10 cellular contexts compared by ENCODE assay signal in the genomic region with DNA sequence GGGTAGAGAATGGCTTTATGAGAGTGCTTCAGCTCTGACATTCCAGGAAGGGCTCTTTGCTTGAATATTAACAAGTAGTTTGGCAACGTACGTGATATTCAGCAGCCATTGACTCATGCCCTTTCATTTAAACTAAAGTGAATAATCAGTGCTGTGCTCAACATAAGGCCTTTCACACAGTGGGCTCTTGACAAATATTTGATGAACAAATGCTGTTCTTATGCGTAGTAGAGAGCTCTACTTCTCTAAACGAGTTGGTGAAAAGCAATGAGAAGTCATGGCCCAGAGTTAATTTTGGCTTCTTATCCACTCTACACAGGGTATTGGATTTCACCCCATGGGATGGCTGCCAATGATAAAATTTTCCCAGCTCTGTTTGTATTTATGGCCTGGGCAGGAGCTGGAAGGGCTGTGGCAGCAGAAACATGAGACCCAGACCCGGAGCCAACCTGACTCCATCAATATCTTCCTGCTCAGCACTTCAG.
DNase-seq lines count a peak whose midpoint lies in the region; ATAC-seq and TF ChIP-seq lines count a peak whose summit lies in the region.
"Had no signal": no experiment of that assay in that cellular context is flagged by ENCODE, and none has a peak within 500 bp of the region (broad histone marks: within the 10 kb centered on the region; RNA-seq: fewer than 3 reads in every experiment).

No MANE protein-coding gene starts in this region.

- no peak for TF ChIP-seq POLR2A in body of pancreas (IDR thresholded peaks at IDR 0.05)

- peak; percentile 68 for DNase-seq in Calu3
- DNase-seq in NCI-H1694 (lab: John Stamatoyannopoulos, UW), result peak; percentile 70
- DNase-seq in body of pancreas, result peak; percentile 33 to 74 (median 60)
- DNase-seq in left lung, result peak in 1 of 2 donors; percentile 36
- no peak for DNase-seq in mesenteric fat pad (ENCODE audit: low spot score)
- no peak for DNase-seq in midbrain (lab: John Stamatoyannopoulos, UW)
- DNase-seq in cerebellar nuclear complex (lab: John Stamatoyannopoulos, UW), result no peak
- DNase-seq: CD4-positive, alpha-beta memory T cell had no signal

- H3K27ac Mint-ChIP-seq in Calu3 (ENCODE audit: unreplicated experiment), result peak overlapping the region; percentile 75
- H3K27ac Mint-ChIP-seq: CD4-positive, alpha-beta memory T cell; type B pancreatic cell had no signal

- peak overlapping the region; percentile 32 for H3K4me3 Mint-ChIP-seq in Calu3 (ENCODE audit: low read depth, unreplicated experiment)
- H3K4me3 Mint-ChIP-seq: CD4-positive, alpha-beta memory T cell; type B pancreatic cell had no signal

- intact Hi-C loops in Calu3 (cut with micrococcal nuclease; ENCODE audit: unreplicated experiment), result loop anchor here (2.0 to 10.0 kb wide), 3 partner anchors 74 to 328 kb away; no protein-coding TSS in a partner anchor
- intact Hi-C loops in body of pancreas (cut with DNase I), result no loop called here
- intact Hi-C loops in left lung (cut with DNase I), result no loop called here

- H3K9me3 Mint-ChIP-seq in Calu3 (ENCODE audit: low read depth, unreplicated experiment), result peaks cover 2% of the 10 kb centered on the region
- H3K9me3 Mint-ChIP-seq: type B pancreatic cell had no signal

- H3K36me3 Mint-ChIP-seq in Calu3 (ENCODE audit: insufficient read depth, unreplicated experiment), result no peaks in the 10 kb centered on the region
- H3K36me3 Mint-ChIP-seq: CD4-positive, alpha-beta memory T cell; type B pancreatic cell had no signal

- BruUV-seq in Calu3 (replicated peaks; lab: Mats Ljungman, UMichigan), result no TSS peak

- peaks cover 25% of the 10 kb centered on the region for H3K4me1 Mint-ChIP-seq in Calu3 (ENCODE audit: low read depth, unreplicated experiment)
- H3K4me1 Mint-ChIP-seq: CD4-positive, alpha-beta memory T cell had no signal

- H3K4me1 ChIP-seq in body of pancreas, result peaks cover 8% of the 10 kb centered on the region
- no peaks in the 10 kb centered on the region for H3K4me1 ChIP-seq in left lung

- H3K27ac ChIP-seq in body of pancreas, result peak overlapping the region in 3 of 4 donors; percentile 33 to 61 (median 40)
- peak overlapping the region; percentile 47 to 63 for H3K27ac ChIP-seq in left lung

- H3K27me3 ChIP-seq in body of pancreas (no peaks in the 10 kb centered on the region), left lung (no peaks in the 10 kb centered on the region)

- CTCF ChIA-PET in Calu3 (lab: Charles Lee), result interaction anchor here (0.9 kb wide), 1 partner anchor 120 kb away, joined by 3 read pairs; no protein-coding TSS in a partner anchor

- no peaks in the 10 kb centered on the region for H3K27me3 Mint-ChIP-seq in Calu3 (ENCODE audit: unreplicated experiment)
- H3K27me3 Mint-ChIP-seq: CD4-positive, alpha-beta memory T cell had no signal

- H3K9me3 ChIP-seq in body of pancreas (no peaks in the 10 kb centered on the region), left lung (no peaks in the 10 kb centered on the region)

- TF ChIP-seq CTCF in Calu3 (IDR thresholded peaks at IDR 0.05; ENCODE audit: unreplicated experiment) (no peak), body of pancreas (IDR thresholded peaks at IDR 0.05) (no peak), left lung (IDR thresholded peaks at IDR 0.05) (no peak)

- peak; percentile 74 for ATAC-seq in body of pancreas
- ATAC-seq in left lung, result peak; percentile 92
- no peak for ATAC-seq in HG03108 (IDR thresholded peaks at IDR 0.05; ENCODE audit: unreplicated experiment)

- H3K36me3 ChIP-seq in body of pancreas (replicated peaks in 1 of 2; ENCODE audit: insufficient read depth in 1 of 2, low read depth in 2 of 2) (no peaks in the 10 kb centered on the region), left lung (no peaks in the 10 kb centered on the region)

- H3K4me3 ChIP-seq in body of pancreas, result no peak overlapping the region
- H3K4me3 ChIP-seq in left lung, result no peak overlapping the region

- 0 to 7% methylated on average over 2 to 5 of the region's 5 CpGs for WGBS in body of pancreas, 2 donors

Comparison
In these comparisons a context has a peak if more than half of its experiments do, and no peak if none do; other contexts are left out.
1. DNase-seq: peak in Calu3 (single experiment), NCI-H1694 (single experiment) and body of pancreas (4 of 4); none in mesenteric fat pad (single experiment), midbrain (single experiment) and cerebellar nuclear complex (0 of 2).